In genomic region chr3:38364721-38365400, GRCh38 we compare ENCODE assay signal across 1 cellular context.
TF ChIP-seq lines count a peak whose summit lies in the region.

No MANE protein-coding gene starts in this region.

TF ChIP-seq in WTC11, 78 proteins besides CTCF, POLR2A, EP300 and RAD21 (continued from another document):
- no peak for TF ChIP-seq MYBL2 (CRISPR knock-in tag; IDR thresholded peaks at IDR 0.05)
- no peak for TF ChIP-seq ZNF671 (CRISPR knock-in tag; IDR thresholded peaks at IDR 0.05)
- no peak for TF ChIP-seq OVOL2 (CRISPR knock-in tag; IDR thresholded peaks at IDR 0.05; ENCODE audit: borderline replicate concordance)
TF ChIP-seq in WTC11: peak in this region for 0.
